ENCODE assay signal across 14 cellular contexts in the genomic region with DNA sequence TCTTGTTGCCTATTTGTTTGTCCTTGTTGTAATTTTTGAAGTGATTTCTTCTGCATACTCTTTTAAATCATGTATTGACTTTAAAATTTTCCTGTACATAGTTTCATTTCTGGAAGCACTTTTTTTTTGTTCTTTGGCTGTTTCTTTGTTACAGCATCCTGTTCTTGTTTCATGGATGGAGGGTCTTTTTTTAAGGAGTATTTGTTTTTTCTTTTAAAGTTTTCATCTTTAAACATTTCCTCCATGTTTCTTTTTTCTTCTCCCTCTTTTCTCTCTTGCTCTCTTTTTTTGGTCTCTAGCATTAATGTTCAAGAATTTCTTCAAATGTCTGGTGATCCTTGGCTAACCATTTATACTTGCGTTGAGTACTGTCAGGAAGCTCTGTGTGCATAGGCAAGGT.
"Had no signal": no experiment of that assay in that cellular context is flagged by ENCODE, and none has a peak within 500 bp of the region (broad histone marks: within the 10 kb centered on the region; RNA-seq: fewer than 3 reads in every experiment).

No MANE protein-coding gene starts in this region.

- H3K27me3 ChIP-seq: suprapubic skin, thyroid gland had no signal

- H3K4me3 Mint-ChIP-seq: type B pancreatic cell had no signal

- H3K9me3 ChIP-seq: thyroid gland had no signal

- H3K4me3 ChIP-seq: suprapubic skin, thyroid gland had no signal

- H3K27ac ChIP-seq: suprapubic skin, thyroid gland had no signal

- H3K27me3 Mint-ChIP-seq: naive thymus-derived CD4-positive, alpha-beta T cell; type B pancreatic cell had no signal

- H3K27ac Mint-ChIP-seq: type B pancreatic cell had no signal

- H3K36me3 ChIP-seq: thyroid gland had no signal

- H3K9me3 Mint-ChIP-seq: type B pancreatic cell had no signal

- DNase-seq: foreskin melanocyte; head of caudate nucleus; hippocampal formation; mammary epithelial cell; naive thymus-derived CD4-positive, alpha-beta T cell; posterior cingulate gyrus; stimulated activated CD4-positive, alpha-beta T cell treated with anti-CD3 and anti-CD28 coated beads, Interleukin-2, amount 100 ng/mL, for 24 hours; stimulated activated CD4-positive, alpha-beta T cell treated with anti-CD3 and anti-CD28 coated beads, Interleukin-4, amount 100 ng/mL, for 4 hours; stimulated activated naive CD4-positive, alpha-beta T cell; thyroid gland had no signal

- H3K4me1 ChIP-seq: suprapubic skin, thyroid gland had no signal

- ATAC-seq: left lobe of liver; naive thymus-derived CD4-positive, alpha-beta T cell; sciatic nerve had no signal
